Comparison of ENCODE assay signal across 8 cellular contexts in the genomic region with DNA sequence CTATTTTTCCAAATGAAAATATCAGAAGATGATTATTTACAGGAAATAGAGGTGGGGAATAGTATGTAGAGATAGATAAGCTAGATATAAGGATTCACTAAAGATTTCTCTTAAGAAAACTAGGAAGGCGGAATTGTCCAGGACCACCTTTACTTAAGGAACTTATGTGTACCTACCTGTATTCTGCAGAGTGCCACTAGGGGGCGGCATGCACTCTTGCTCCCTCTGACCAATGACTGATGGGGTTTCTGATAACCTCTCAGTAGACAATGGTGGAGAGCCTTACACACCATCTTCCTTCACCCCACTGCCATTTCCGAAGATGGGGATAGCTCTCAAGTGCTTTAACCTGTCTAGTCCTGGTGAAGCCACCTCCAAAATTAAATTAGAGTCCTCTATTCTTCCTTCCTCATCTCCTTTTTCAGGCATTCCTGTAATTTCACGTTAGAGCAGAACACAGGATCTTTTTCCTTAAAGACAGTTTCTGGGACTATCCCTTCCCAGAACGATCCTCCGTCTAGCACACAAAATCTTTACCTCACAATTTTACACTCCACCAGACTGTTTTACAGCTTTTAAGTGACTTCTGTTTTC.
DNase-seq lines count a peak whose midpoint lies in the region; ATAC-seq, FAIRE-seq and TF ChIP-seq lines count a peak whose summit lies in the region.

No MANE protein-coding gene starts in this region.

- H3K9me3 Mint-ChIP-seq in activated naive CD8-positive, alpha-beta T cell treated with anti-CD3 and anti-CD28 coated beads for 36 hours: no peaks in the 10 kb centered on the region

- H3K9me1 ChIP-seq in keratinocyte (ENCODE audit: control insufficient read depth, extremely low read depth, insufficient read depth, low read length): no peaks in the 10 kb centered on the region

- no peak overlapping the region for H2AFZ ChIP-seq in keratinocyte (ENCODE audit: control insufficient read depth, low read length)

- TF ChIP-seq CTCF in GM13976 (IDR thresholded peaks at IDR 0.05; ENCODE audit: borderline replicate concordance, control extremely low read depth, extremely low read depth, insufficient read depth, missing control alignments): peak; percentile 72
- TF ChIP-seq CTCF in keratinocyte (optimal IDR thresholded peaks at IDR 0.05 in 1 of 3, IDR thresholded peaks at IDR 0.05 in 1 of 3, conservative IDR thresholded peaks at IDR 0.05 in 1 of 3; ENCODE audit: extremely low read depth in 1 of 3, insufficient read depth in 2 of 3, low read length in 3 of 3): peak; percentile 43 to 49 (median 43)

- H3K27me3 ChIP-seq in keratinocyte (ENCODE audit: control insufficient read depth, extremely low read depth, insufficient read depth, low read length): no peaks in the 10 kb centered on the region

- H3K27ac Mint-ChIP-seq in activated naive CD8-positive, alpha-beta T cell treated with anti-CD3 and anti-CD28 coated beads for 36 hours: no peak overlapping the region

- no peak overlapping the region for H3K4me2 ChIP-seq in keratinocyte (ENCODE audit: control insufficient read depth, extremely low read depth, insufficient read depth, low read depth, low read length)

- H3K4me1 Mint-ChIP-seq in activated naive CD8-positive, alpha-beta T cell treated with anti-CD3 and anti-CD28 coated beads for 36 hours: no peaks in the 10 kb centered on the region

- no peaks in the 10 kb centered on the region for H3K79me2 ChIP-seq in keratinocyte (ENCODE audit: control insufficient read depth, insufficient read depth, low read length)

- dilution Hi-C loops in keratinocyte (cut with MboI; ENCODE audit: extremely low pct_ligation_motif_present, low sequenced_read_pairs): no loop called here

- no peak overlapping the region for H3K4me3 Mint-ChIP-seq in activated naive CD8-positive, alpha-beta T cell treated with anti-CD3 and anti-CD28 coated beads for 36 hours

- no peak overlapping the region for H3K4me3 ChIP-seq in keratinocyte (ENCODE audit: control insufficient read depth in 2 of 3, extremely low read depth in 1 of 3, insufficient read depth in 2 of 3, low read depth in 1 of 3, low read length in 3 of 3)

- ATAC-seq in HG02623 (IDR thresholded peaks at IDR 0.05; ENCODE audit: unreplicated experiment): peak; percentile 76
- ATAC-seq in stimulated activated naive CD8-positive, alpha-beta T cell treated with anti-CD3 and anti-CD28 coated beads, Interleukin-15, Interleukin-2, amounts not matched to agents 100 U/mL and 50 U/mL, for 24 hours: no peak

- H3K27me3 Mint-ChIP-seq in activated naive CD8-positive, alpha-beta T cell treated with anti-CD3 and anti-CD28 coated beads for 36 hours: peaks cover 4% of the 10 kb centered on the region

- H3K36me3 Mint-ChIP-seq in activated naive CD8-positive, alpha-beta T cell treated with anti-CD3 and anti-CD28 coated beads for 36 hours: no peaks in the 10 kb centered on the region

- no peak overlapping the region for H3K9ac ChIP-seq in keratinocyte (ENCODE audit: control insufficient read depth, extremely low read depth, insufficient read depth, low read length)

- in situ Hi-C loops in GM13976 (cut with MboI; ENCODE audit: low sequenced_read_pairs, unreplicated experiment): no loop called here

- H3K9me3 ChIP-seq in keratinocyte (ENCODE audit: control insufficient read depth, low read depth, low read length): no peaks in the 10 kb centered on the region

- no peaks in the 10 kb centered on the region for H3K36me3 ChIP-seq in keratinocyte (ENCODE audit: control insufficient read depth in 2 of 2, extremely low read depth in 1 of 2, insufficient read depth in 2 of 2, low read length in 2 of 2)

- H4K20me1 ChIP-seq in keratinocyte (ENCODE audit: control insufficient read depth, extremely low read depth, insufficient read depth, low read length): no peaks in the 10 kb centered on the region

- H3K4me1 ChIP-seq in keratinocyte (ENCODE audit: control insufficient read depth, extremely low read depth, insufficient read depth, low read length): no peaks in the 10 kb centered on the region

- H3K27ac ChIP-seq in keratinocyte (ENCODE audit: control insufficient read depth, insufficient read depth, low read length): no peak overlapping the region

- no peak for FAIRE-seq in keratinocyte (lab: Jason Lieb, UNC)

- DNase-seq in AG08395 (ENCODE audit: low spot score) (peak; percentile 4), GM13976 (ENCODE audit: low spot score) (peak; percentile 61), NCI-H1930 (lab: John Stamatoyannopoulos, UW) (peak; percentile 0 to 25), keratinocyte (ENCODE audit: low read depth, low spot score) (no peak), amniotic stem cell (lab: John Stamatoyannopoulos, UW) (no peak)
- DNase-seq in activated naive CD8-positive, alpha-beta T cell treated with anti-CD3 and anti-CD28 coated beads for 36 hours: peak; percentile 22
- DNase-seq in stimulated activated naive CD8-positive, alpha-beta T cell treated with anti-CD3 and anti-CD28 coated beads, Interleukin-15, Interleukin-2, amounts not matched to agents 100 U/mL and 50 U/mL, for 24 hours: peak; percentile 52

Comparison
In these comparisons a context has a peak if more than half of its experiments do, and no peak if none do; other contexts are left out.
1. DNase-seq: peak in AG08395 (single experiment), GM13976 (single experiment), NCI-H1930 (2 of 2), activated naive CD8-positive, alpha-beta T cell treated with anti-CD3 and anti-CD28 coated beads for 36 hours (single experiment) and stimulated activated naive CD8-positive, alpha-beta T cell treated with anti-CD3 and anti-CD28 coated beads, Interleukin-15, Interleukin-2, amounts not matched to agents 100 U/mL and 50 U/mL, for 24 hours (single experiment); none in keratinocyte (single experiment) and amniotic stem cell (single experiment).